Comparison of ENCODE assay signal across 15 cellular contexts in the genomic region with DNA sequence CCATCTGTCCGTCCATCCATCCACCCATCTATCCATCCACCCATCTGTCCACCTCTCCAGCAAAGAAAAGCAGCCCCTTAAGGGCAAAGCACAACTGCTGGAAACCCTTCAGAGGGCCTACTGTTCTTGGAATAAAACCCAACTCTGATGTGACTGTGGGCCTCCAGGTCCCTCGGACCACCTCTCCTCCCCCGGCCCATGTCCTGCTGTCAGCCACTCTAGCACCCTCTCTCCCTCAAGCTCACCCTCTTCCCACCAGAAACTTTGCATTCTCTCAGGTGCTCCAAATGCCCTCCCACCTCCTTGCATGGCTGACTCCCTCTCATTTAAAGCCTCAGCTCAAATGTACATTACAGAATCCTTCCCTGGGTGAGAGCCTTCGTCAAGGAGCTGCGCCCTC.
DNase-seq lines count a peak whose midpoint lies in the region; ATAC-seq and TF ChIP-seq lines count a peak whose summit lies in the region.
"Had no signal": no experiment of that assay in that cellular context is flagged by ENCODE, and none has a peak within 500 bp of the region (broad histone marks: within the 10 kb centered on the region; RNA-seq: fewer than 3 reads in every experiment).

No MANE protein-coding gene starts in this region.

- H3K36me3 ChIP-seq in BLaER1 = no peaks in the 10 kb centered on the region

- H3K36me3 Mint-ChIP-seq in T-helper 17 cell (ENCODE audit: low read depth) (peaks cover 5% of the 10 kb centered on the region), glutamatergic neuron (ENCODE audit: unreplicated experiment) (no peaks in the 10 kb centered on the region)

- no peak for TF ChIP-seq CTCF in glutamatergic neuron (IDR thresholded peaks at IDR 0.05; ENCODE audit: partially characterized antibody, unreplicated experiment)

- H3K9ac ChIP-seq in BLaER1 = no peak overlapping the region

- H3K27ac Mint-ChIP-seq in T-helper 17 cell (peak overlapping the region; percentile 47), glutamatergic neuron (ENCODE audit: unreplicated experiment) (no peak overlapping the region)

- H3K4me1 ChIP-seq in BLaER1 = peaks cover 20% of the 10 kb centered on the region

- H3K27me3 Mint-ChIP-seq in T-helper 17 cell (peaks cover 65% of the 10 kb centered on the region), glutamatergic neuron (ENCODE audit: unreplicated experiment) (peaks cover 7% of the 10 kb centered on the region)

- peaks cover 14% of the 10 kb centered on the region for H3K4me1 Mint-ChIP-seq in T-helper 17 cell
- H3K4me1 Mint-ChIP-seq in glutamatergic neuron (ENCODE audit: low read depth, unreplicated experiment) = peaks cover 23% of the 10 kb centered on the region

- H3K27ac ChIP-seq in BLaER1 = no peak overlapping the region
- H3K27ac ChIP-seq: 22Rv1 had no signal

- no peak overlapping the region for H3K4me3 ChIP-seq in BLaER1

- H3K9me3 ChIP-seq in BLaER1 (no peaks in the 10 kb centered on the region), T-helper 17 cell (ENCODE audit: control insufficient read depth, low read length, poor library complexity, severe bottlenecking) (no peaks in the 10 kb centered on the region)

- H4K20me1 ChIP-seq in BLaER1 = no peaks in the 10 kb centered on the region

- H3K27me3 ChIP-seq in BLaER1 = no peaks in the 10 kb centered on the region

- ATAC-seq in T-helper 17 cell (no peak), GM18873 (IDR thresholded peaks at IDR 0.05; ENCODE audit: low FRiP score, unreplicated experiment) (no peak), GM19463 (IDR thresholded peaks at IDR 0.05; ENCODE audit: unreplicated experiment) (no peak)
- ATAC-seq: HCT116 had no signal

- H3K4me2 ChIP-seq in BLaER1 = peak overlapping the region; percentile 63

- H3K4me3 Mint-ChIP-seq in T-helper 17 cell = peak overlapping the region; percentile 72
- peak overlapping the region; percentile 5 for H3K4me3 Mint-ChIP-seq in glutamatergic neuron (ENCODE audit: unreplicated experiment)

- DNase-seq in DMS 273 (lab: John Stamatoyannopoulos, UW; ENCODE audit: unreplicated experiment) (peak; percentile 49), DMS 273 treated with DMSO at 0.1 percent for 48 hours (lab: John Stamatoyannopoulos, UW) (no peak), T-helper 17 cell (no peak), glutamatergic neuron (no peak), SW480 (ENCODE audit: low spot score) (no peak)
- DNase-seq: DMS53, NCI-H1048, NCI-H146, NCI-H226, NCI-H526 treated with DMSO at 0.1 percent for 48 hours had no signal

- H3K9me3 Mint-ChIP-seq in glutamatergic neuron (ENCODE audit: unreplicated experiment) = peaks cover 7% of the 10 kb centered on the region
